25 cellular contexts compared by ENCODE assay signal in genomic region chr4:67682266-67682665, GRCh38.
"Had no signal": no experiment of that assay in that cellular context is flagged by ENCODE, and none has a peak within 500 bp of the region (broad histone marks: within the 10 kb centered on the region; RNA-seq: fewer than 3 reads in every experiment).

No MANE protein-coding gene starts in this region.

- H3K27ac ChIP-seq: adrenal gland, body of pancreas, cardiac muscle cell, coronary artery, dorsolateral prefrontal cortex, esophagus squamous epithelium had no signal

- DNase-seq: activated CD4-positive, alpha-beta memory T cell treated with anti-CD3 and anti-CD28 coated beads, Interleukin-2, amount 10 ng/mL, durations not matched to agents 7 days and 5 days; activated CD4-positive, alpha-beta T cell treated with anti-CD3 and anti-CD28 coated beads for 1 hour; activated CD4-positive, alpha-beta T cell treated with anti-CD3 and anti-CD28 coated beads for 4 hours; activated CD4-positive, alpha-beta T cell treated with anti-CD3 and anti-CD28 coated beads, Interleukin-2, amount 10 ng/mL, durations not matched to agents 7 days and 5 days; activated CD4-positive, alpha-beta T cell treated with anti-CD3 and anti-CD28 coated beads, Interleukin-2, amount 50 U/mL, for 4 hours; activated effector memory CD4-positive, alpha-beta T cell treated with anti-CD3 and anti-CD28 coated beads, Interleukin-2, amount 50 U/mL, for 16 hours; activated naive CD4-positive, alpha-beta T cell treated with anti-CD3 and anti-CD28 coated beads for 36 hours; activated naive CD8-positive, alpha-beta T cell treated with anti-CD3 and anti-CD28 coated beads for 36 hours; activated naive CD8-positive, alpha-beta T cell treated with anti-CD3 and anti-CD28 coated beads, Interleukin-2, amount 50 U/mL, for 24 hours; activated T-cell treated with anti-CD3 and anti-CD28 coated beads, Interleukin-2, amount 50 U/mL, for 1 hour; activated T-cell treated with anti-CD3 and anti-CD28 coated beads, Interleukin-2, amount 50 U/mL, for 48 hours; adrenal gland; amygdala; aorta; body of pancreas; dorsolateral prefrontal cortex; effector memory CD4-positive, alpha-beta T cell; endodermal cell; esophagus squamous epithelium; head of caudate nucleus; T-helper 1 cell; T-helper 17 cell; T1000 had no signal
